28 cellular contexts compared by ENCODE assay signal in the genomic region with DNA sequence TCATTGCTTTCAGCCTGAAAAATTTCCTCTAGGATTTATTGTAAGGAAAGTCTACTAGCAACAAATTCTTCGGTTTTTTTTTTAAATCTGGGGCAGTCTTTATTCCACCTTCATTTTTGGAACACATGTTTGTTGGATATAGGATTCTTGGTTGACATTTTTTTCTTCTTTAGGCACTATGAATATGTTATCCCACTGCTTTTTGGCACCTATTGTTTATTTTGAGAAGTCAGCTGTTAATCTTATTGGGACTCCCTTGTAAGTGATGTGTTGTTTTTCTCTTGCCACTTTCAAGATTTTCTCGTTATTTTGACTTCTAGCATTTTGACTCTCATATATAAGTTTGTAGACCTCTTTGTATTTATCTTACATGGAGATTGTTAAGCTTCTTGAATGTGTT.
"Had no signal": no experiment of that assay in that cellular context is flagged by ENCODE, and none has a peak within 500 bp of the region (broad histone marks: within the 10 kb centered on the region; RNA-seq: fewer than 3 reads in every experiment).

No MANE protein-coding gene starts in this region.

- H3K4me1 ChIP-seq: adrenal gland, breast epithelium, esophagus muscularis mucosa, gastroesophageal sphincter, heart left ventricle, psoas muscle, right atrium auricular region, upper lobe of left lung had no signal

- H3K4me1 Mint-ChIP-seq: central memory CD8-positive, alpha-beta T cell; nephron had no signal

- DNase-seq: activated CD4-positive, alpha-beta T cell treated with anti-CD3 and anti-CD28 coated beads for 1 hour; activated CD4-positive, alpha-beta T cell treated with anti-CD3 and anti-CD28 coated beads, Interleukin-2, amount 50 U/mL, for 1 hour; activated T-cell treated with anti-CD3 and anti-CD28 coated beads, Interleukin-2, amount 50 U/mL, for 1 hour; adrenal gland; effector memory CD4-positive, alpha-beta T cell; heart left ventricle; left ventricle myocardium superior; mammary epithelial cell; ovary; psoas muscle; stimulated activated CD4-positive, alpha-beta T cell treated with anti-CD3 and anti-CD28 coated beads, Interleukin-12 subunit alpha, Interleukin-12 subunit beta, amount 100 ng/mL, for 4 hours; stimulated activated CD4-positive, alpha-beta T cell treated with anti-CD3 and anti-CD28 coated beads, Interleukin-4, amount 100 ng/mL, for 4 hours; stimulated activated naive CD8-positive, alpha-beta T cell treated with anti-CD3 and anti-CD28 coated beads, Interleukin-15, Interleukin-2, amounts not matched to agents 100 U/mL and 50 U/mL, for 24 hours; T1000; upper lobe of left lung had no signal

- H3K4me3 Mint-ChIP-seq: activated naive CD8-positive, alpha-beta T cell; central memory CD8-positive, alpha-beta T cell; nephron; T-helper 1 cell treated with Interleukin-12 subunit alpha and Interleukin-12 subunit beta and Interleukin-4 antibody, amounts not matched to agents 30 μg/mL and 1 μg/mL, for 36 hours had no signal

- H3K27me3 Mint-ChIP-seq: central memory CD8-positive, alpha-beta T cell had no signal

- H3K27ac Mint-ChIP-seq: activated naive CD8-positive, alpha-beta T cell; nephron; T-helper 1 cell treated with Interleukin-12 subunit alpha and Interleukin-12 subunit beta and Interleukin-4 antibody, amounts not matched to agents 30 μg/mL and 1 μg/mL, for 36 hours had no signal

- H3K4me3 ChIP-seq: adrenal gland, breast epithelium, esophagus muscularis mucosa, gastroesophageal sphincter, heart left ventricle, ovary, psoas muscle, right atrium auricular region, upper lobe of left lung had no signal

- FAIRE-seq: colon, endothelial cell of umbilical vein, islet of Langerhans had no signal

- H3K27me3 ChIP-seq: adrenal gland, breast epithelium, esophagus muscularis mucosa, gastroesophageal sphincter, heart left ventricle, neutrophil, ovary, right atrium auricular region, upper lobe of left lung had no signal

- ATAC-seq: gastroesophageal sphincter; heart left ventricle; left ventricle myocardium superior; psoas muscle; stimulated activated naive CD8-positive, alpha-beta T cell treated with anti-CD3 and anti-CD28 coated beads, Interleukin-15, Interleukin-2, amounts not matched to agents 100 U/mL and 50 U/mL, for 24 hours had no signal

- H3K27ac ChIP-seq: adrenal gland, breast epithelium, esophagus muscularis mucosa, gastroesophageal sphincter, heart left ventricle, neutrophil, ovary, psoas muscle, right atrium auricular region, upper lobe of left lung, VCaP had no signal

- H3K36me3 ChIP-seq: adrenal gland, breast epithelium, esophagus muscularis mucosa, gastroesophageal sphincter, heart left ventricle, neutrophil, ovary, right atrium auricular region, upper lobe of left lung had no signal
